In the genomic region with DNA sequence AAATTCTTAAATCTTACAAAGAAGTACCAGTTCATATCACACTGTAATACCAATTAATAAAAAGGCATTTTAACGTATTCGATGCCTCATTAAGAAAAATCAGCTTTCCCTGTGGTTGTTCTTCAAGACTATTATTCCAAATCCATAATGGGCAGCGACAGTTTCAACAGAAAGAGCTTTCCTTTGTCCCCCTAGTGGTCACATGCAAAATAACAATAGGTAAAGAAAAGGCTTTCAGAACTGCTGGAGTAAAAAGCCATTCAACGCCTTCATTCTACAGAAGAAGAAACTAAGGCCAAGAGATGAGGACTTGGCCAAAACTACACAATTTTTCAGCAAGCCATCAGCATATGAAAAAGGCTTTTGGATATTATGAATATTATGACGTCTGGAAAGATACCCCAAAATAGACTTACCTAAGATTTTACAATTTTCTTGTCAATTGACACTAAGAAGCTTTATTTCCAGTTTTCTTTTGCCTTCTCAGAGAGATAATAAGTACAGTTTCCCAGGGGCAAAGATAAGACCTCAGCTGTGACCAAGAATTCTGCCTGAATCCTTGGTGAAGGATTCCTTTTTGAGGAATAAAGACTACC, we compare ENCODE assay signal across 7 cellular contexts. TPM values are rescaled to one million over a fixed set of nuclear protein-coding genes. Genes with fewer than 3 reads are reported as not detected.
DNase-seq lines count a peak whose midpoint lies in the region; ATAC-seq and TF ChIP-seq lines count a peak whose summit lies in the region.

No MANE protein-coding gene starts in this region.

- H4K20me1 ChIP-seq in Karpas-422 (ENCODE audit: insufficient read depth, low read depth, low read length), result no peaks in the 10 kb centered on the region

- no peaks in the 10 kb centered on the region for H3K9me2 ChIP-seq in Karpas-422 (replicated peaks; ENCODE audit: insufficient read depth, low read length)

- H3K27me3 ChIP-seq in Karpas-422 (ENCODE audit: low read length) (no peaks in the 10 kb centered on the region), thyroid gland (no peaks in the 10 kb centered on the region)

- no peak for TF ChIP-seq POLR2A in thyroid gland (IDR thresholded peaks at IDR 0.05)

- intact Hi-C loops in thyroid gland (cut with DNase I), result no loop called here

- WGBS in thyroid gland, 2 donors, result 18 to 22% methylated on average over 5 of the region's 5 CpGs

- H3K9ac ChIP-seq in Karpas-422 (ENCODE audit: low read length), result no peak overlapping the region

- H3K36me3 ChIP-seq in Karpas-422 (ENCODE audit: insufficient read depth, low read length) (no peaks in the 10 kb centered on the region), thyroid gland (no peaks in the 10 kb centered on the region)

- H3K4me3 ChIP-seq in Karpas-422 (ENCODE audit: low read length) (no peak overlapping the region), thyroid gland (replicated peaks in 1 of 3) (no peak overlapping the region)

- H3K27ac ChIP-seq in Karpas-422 (ENCODE audit: low read length) (no peak overlapping the region), thyroid gland (no peak overlapping the region)

- H3K9me3 ChIP-seq in Karpas-422 (ENCODE audit: low read length) (no peaks in the 10 kb centered on the region), thyroid gland (no peaks in the 10 kb centered on the region)

- no peak for ATAC-seq in GM18498 (IDR thresholded peaks at IDR 0.05; ENCODE audit: unreplicated experiment)

- peak; percentile 68 for DNase-seq in Karpas-422
- peak; percentile 57 for DNase-seq in SK-N-DZ (ENCODE audit: low spot score)
- peak; percentile 29 for DNase-seq in foreskin melanocyte
- DNase-seq in thyroid gland, result no peak
- DNase-seq in OCI-M2 (lab: John Stamatoyannopoulos, UW; ENCODE audit: unreplicated experiment), result no peak

- H3K79me2 ChIP-seq in Karpas-422 (ENCODE audit: low read length), result no peaks in the 10 kb centered on the region

- no peak overlapping the region for H3K4me2 ChIP-seq in Karpas-422 (ENCODE audit: low read depth, low read length, poor library complexity, severe bottlenecking)

- no peak overlapping the region for H2AFZ ChIP-seq in Karpas-422 (ENCODE audit: low read length)

- TF ChIP-seq CTCF in GM12872 (IDR thresholded peaks at IDR 0.05; ENCODE audit: insufficient read depth, low read depth, low read length), result peak; percentile 78
- TF ChIP-seq CTCF in thyroid gland (IDR thresholded peaks at IDR 0.05), result peak; percentile 45 to 86 (median 68)

- H3K4me1 ChIP-seq in Karpas-422 (ENCODE audit: low read length), result no peaks in the 10 kb centered on the region
- no peaks in the 10 kb centered on the region for H3K4me1 ChIP-seq in thyroid gland

RNA-seq across cellular contexts. Expression of gene CDH6, which starts 6.7 kb away (rescaled TPM):
- total RNA-seq in Karpas-422 (2014; rRNA removed; shearing (Covaris generic); ENCODE audit: low replicate concordance), result not detected in 2 replicates
- 6.0 and 6.2 TPM in 2 replicates for polyA plus RNA-seq in SK-N-DZ (2014; cell fraction: cytosol; rRNA removed)
- polyA plus RNA-seq in SK-N-DZ (2014; cell fraction: nucleus; rRNA removed), result 3.6 and 3.8 TPM in 2 replicates
- 1 to 10 TPM; 1.0 to 3.0 (median 2.2) TPM for total RNA-seq in thyroid gland

Comparison
In these comparisons a context has a peak if more than half of its experiments do, and no peak if none do; other contexts are left out.
1. DNase-seq: peak in Karpas-422 (single experiment), SK-N-DZ (single experiment) and foreskin melanocyte (single experiment); none in thyroid gland (0 of 2) and OCI-M2 (single experiment).